ENCODE assay signal across 8 cellular contexts in the genomic region with DNA sequence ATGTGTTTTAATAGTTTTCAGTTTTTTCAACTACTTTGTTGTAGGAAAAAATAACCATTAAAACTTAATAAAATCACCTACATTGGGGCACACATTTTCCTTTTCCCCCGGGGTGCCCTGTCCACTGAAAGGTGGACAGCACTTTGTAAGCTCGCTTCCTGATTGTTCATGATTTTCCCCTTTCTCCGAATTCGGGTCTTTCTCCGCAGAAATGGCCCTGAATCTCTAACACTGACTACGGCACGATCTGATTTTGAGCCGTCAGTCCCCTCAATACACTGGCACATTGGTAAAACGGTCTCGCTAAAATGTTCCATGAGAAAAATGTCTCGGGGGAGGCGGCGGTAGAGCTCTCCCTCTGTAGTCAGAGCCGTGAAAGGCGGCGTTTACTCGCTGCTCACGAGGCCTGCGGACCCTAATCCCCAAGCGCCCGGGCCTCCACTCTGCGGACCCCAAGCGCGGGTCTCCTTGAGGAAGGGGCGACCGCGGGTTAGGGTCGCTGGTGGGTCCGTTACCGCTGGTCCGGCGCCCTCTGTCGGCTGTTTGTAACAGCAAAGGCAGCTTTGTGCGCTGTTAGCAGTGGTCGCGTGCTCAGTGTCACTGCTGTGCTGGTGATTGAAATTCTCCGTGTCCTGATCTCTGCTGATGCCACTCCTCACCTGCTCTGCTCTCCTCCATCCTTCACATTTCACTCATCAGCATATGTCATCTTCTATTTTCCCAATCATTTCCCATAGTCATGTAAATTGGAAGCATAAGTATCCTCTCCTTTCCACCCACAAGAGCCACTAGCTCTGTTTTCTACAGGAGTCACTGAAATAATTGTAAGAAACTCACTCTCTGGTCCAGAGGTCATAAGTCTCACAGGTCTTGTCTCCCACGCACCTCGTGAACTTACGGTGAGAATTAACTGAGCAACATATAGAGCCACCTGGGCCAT. TPM values are rescaled to one million over a fixed set of nuclear protein-coding genes. Genes with fewer than 3 reads are reported as not detected.
DNase-seq lines count a peak whose midpoint lies in the region; ATAC-seq, FAIRE-seq and TF ChIP-seq lines count a peak whose summit lies in the region.

No MANE protein-coding gene starts in this region.

- H3K4me3 ChIP-seq in A549 (peak overlapping the region; percentile 54), iPS-11a (ENCODE audit: low read depth, low read length) (peak overlapping the region; percentile 13), skeletal muscle satellite cell (ENCODE audit: low read length) (peak overlapping the region; percentile 65)

- no peaks in the 10 kb centered on the region for H3K36me3 ChIP-seq in skeletal muscle satellite cell (ENCODE audit: insufficient read depth, low read length)

- CTCF ChIA-PET in A549 (lab: Yijun Ruan, JAX): interaction anchor here (0.6 to 3.8 kb wide), 50 partner anchors 8 to 1461 kb away, joined by 3 to 65 read pairs (median 4); a partner anchor contains a TSS

- TF ChIP-seq RAD21 in A549 (conservative IDR thresholded peaks at IDR 0.05 in 1 of 2, IDR thresholded peaks at IDR 0.05 in 1 of 2): peak; percentile 39 to 71; a peak in 4 of 5 replicates

- WGBS in A549 (ENCODE audit: missing lambda C conversion rate): 4% methylated on average over 37 of the region's 40 CpGs

- no peak for FAIRE-seq in A549 (lab: Jason Lieb, UNC)

- peaks cover 78% of the 10 kb centered on the region for H3K27me3 ChIP-seq in skeletal muscle satellite cell (ENCODE audit: control insufficient read depth, insufficient read depth, low read length)

- H3K4me2 ChIP-seq in A549 (peak overlapping the region; percentile 87), skeletal muscle satellite cell (ENCODE audit: low read length) (peak overlapping the region; percentile 84)

- H3K4me1 ChIP-seq in A549: no peaks in the 10 kb centered on the region
- H3K4me1 ChIP-seq in skeletal muscle satellite cell (ENCODE audit: control insufficient read depth, insufficient read depth, low read length): peaks cover 3% of the 10 kb centered on the region

- TF ChIP-seq EP300 in A549 (IDR thresholded peaks at IDR 0.05): no peak

- TF ChIP-seq CTCF in A549 (IDR thresholded peaks at IDR 0.05): peak; percentile 93

- peak overlapping the region in 1 of 2 experiments; percentile 47; a peak in 2 of 6 replicates for H3K27ac ChIP-seq in A549

- POLR2A ChIA-PET in A549 (lab: Yijun Ruan, JAX): interaction anchor here (1.4 kb wide), 1 partner anchor 60 kb away, joined by 6 read pairs; no protein-coding TSS in a partner anchor

- no peak overlapping the region for H3K9ac ChIP-seq in skeletal muscle satellite cell (ENCODE audit: low read depth, low read length)

- H3K9me3 ChIP-seq in A549 (no peaks in the 10 kb centered on the region), skeletal muscle satellite cell (replicated peaks; ENCODE audit: low read length) (no peaks in the 10 kb centered on the region)

- TF ChIP-seq POLR2A in A549 (IDR thresholded peaks at IDR 0.05; ENCODE audit: low read length): no peak

- peak; percentile 74 to 86 for ATAC-seq in A549
- peak; percentile 70 for ATAC-seq in GM18511 (IDR thresholded peaks at IDR 0.05; ENCODE audit: unreplicated experiment)
- ATAC-seq in HG03066 (IDR thresholded peaks at IDR 0.05; ENCODE audit: low read depth, unreplicated experiment): peak; percentile 69
- peak; percentile 85 for ATAC-seq in SK-N-SH treated with all-trans-retinoic acid at 6 μM for 48 hours

- peak in 1 of 2 experiments; percentile 42 for DNase-seq in A549 (ENCODE audit: low read depth in 1 of 2, low spot score in 1 of 2)
- peak; percentile 2 for DNase-seq in amniotic stem cell (lab: John Stamatoyannopoulos, UW)
- no peak for DNase-seq in NCI-H2171 (lab: John Stamatoyannopoulos, UW)

TF ChIP-seq in A549, 52 proteins besides CTCF, POLR2A, EP300 and RAD21:
- TF ChIP-seq BHLHE40 (IDR thresholded peaks at IDR 0.05; ENCODE audit: low read depth, low read length) (peak; percentile 25; the same call in 1 of the 2 replicates), NFE2L2 (conservative IDR thresholded peaks at IDR 0.05; ENCODE audit: low read length) (no peak), SREBF2 (IDR thresholded peaks at IDR 0.05) (no peak), TP53 (CRISPR knock-in tag; IDR thresholded peaks at IDR 0.05) (no peak), RNF2 (IDR thresholded peaks at IDR 0.05; ENCODE audit: borderline replicate concordance, low read depth) (no peak), SMC3 (IDR thresholded peaks at IDR 0.05) (peak; percentile 90)
TF ChIP-seq in A549: peak in this region for 2.

TF ChIP-seq in SK-N-SH treated with all-trans-retinoic acid at 6 μM for 48 hours, 23 proteins besides CTCF, POLR2A, EP300 and RAD21 (continues in another document):
- TF ChIP-seq ZC3H10 (CRISPR knock-in tag; IDR thresholded peaks at IDR 0.05): no peak
- TF ChIP-seq PPARA (CRISPR knock-in tag; IDR thresholded peaks at IDR 0.05; ENCODE audit: borderline replicate concordance): no peak
- no peak for TF ChIP-seq BACH2 (CRISPR knock-in tag; IDR thresholded peaks at IDR 0.05; ENCODE audit: borderline replicate concordance)
- no peak for TF ChIP-seq ARNTL (CRISPR knock-in tag; IDR thresholded peaks at IDR 0.05; ENCODE audit: borderline replicate concordance, low read depth)
- TF ChIP-seq, protein P1, sequence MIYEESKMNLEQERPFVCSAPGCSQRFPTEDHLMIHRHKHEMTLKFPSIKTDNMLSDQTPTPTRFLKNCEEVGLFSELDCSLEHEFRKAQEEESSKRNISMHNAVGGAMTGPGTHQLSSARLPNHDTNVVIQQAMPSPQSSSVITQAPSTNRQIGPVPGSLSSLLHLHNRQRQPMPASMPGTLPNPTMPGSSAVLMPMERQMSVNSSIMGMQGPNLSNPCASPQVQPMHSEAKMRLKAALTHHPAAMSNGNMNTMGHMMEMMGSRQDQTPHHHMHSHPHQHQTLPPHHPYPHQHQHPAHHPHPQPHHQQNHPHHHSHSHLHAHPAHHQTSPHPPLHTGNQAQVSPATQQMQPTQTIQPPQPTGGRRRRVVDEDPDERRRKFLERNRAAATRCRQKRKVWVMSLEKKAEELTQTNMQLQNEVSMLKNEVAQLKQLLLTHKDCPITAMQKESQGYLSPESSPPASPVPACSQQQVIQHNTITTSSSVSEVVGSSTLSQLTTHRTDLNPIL (CRISPR knock-in tag; IDR thresholded peaks at IDR 0.05; ENCODE audit: low read depth): no peak
- TF ChIP-seq ESRRG (CRISPR knock-in tag; IDR thresholded peaks at IDR 0.05): no peak
- TF ChIP-seq, protein P2, sequence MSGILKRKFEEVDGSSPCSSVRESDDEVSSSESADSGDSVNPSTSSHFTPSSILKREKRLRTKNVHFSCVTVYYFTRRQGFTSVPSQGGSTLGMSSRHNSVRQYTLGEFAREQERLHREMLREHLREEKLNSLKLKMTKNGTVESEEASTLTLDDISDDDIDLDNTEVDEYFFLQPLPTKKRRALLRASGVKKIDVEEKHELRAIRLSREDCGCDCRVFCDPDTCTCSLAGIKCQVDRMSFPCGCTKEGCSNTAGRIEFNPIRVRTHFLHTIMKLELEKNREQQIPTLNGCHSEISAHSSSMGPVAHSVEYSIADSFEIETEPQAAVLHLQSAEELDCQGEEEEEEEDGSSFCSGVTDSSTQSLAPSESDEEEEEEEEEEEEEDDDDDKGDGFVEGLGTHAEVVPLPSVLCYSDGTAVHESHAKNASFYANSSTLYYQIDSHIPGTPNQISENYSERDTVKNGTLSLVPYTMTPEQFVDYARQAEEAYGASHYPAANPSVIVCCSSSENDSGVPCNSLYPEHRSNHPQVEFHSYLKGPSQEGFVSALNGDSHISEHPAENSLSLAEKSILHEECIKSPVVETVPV (CRISPR knock-in tag; IDR thresholded peaks at IDR 0.05): no peak

RNA-seq across cellular contexts. Expression of a gene that starts 10.8 kb away (rescaled TPM):
- polyA plus RNA-seq in A549 (2011; rRNA removed): not detected in 2 replicates
- polyA plus RNA-seq in A549 (2012; cell fraction: cytosol; rRNA removed): not detected in 2 replicates
- not detected in 2 replicates for polyA plus RNA-seq in A549 (2012; cell fraction: nucleus; rRNA removed)
- polyA plus RNA-seq in A549 (2017; fragmentation: RNase III; extraction: RNeasy Plus Mini Kit Qiagen cat#74134 plus additional on column Dnase treatment): not detected in 3 replicates
- polyA minus RNA-seq in A549 (2011; rRNA and poly(A)+ RNA removed): not detected in 2 replicates
- total RNA-seq in skeletal muscle satellite cell (2012; rRNA removed): not detected in 2 replicates

RNA-seq across cellular contexts. Expression of a gene that starts 12.9 kb away (rescaled TPM):
- not detected in 2 replicates for polyA plus RNA-seq in A549 (2011; rRNA removed)
- not detected in 2 replicates for polyA plus RNA-seq in A549 (2012; cell fraction: cytosol; rRNA removed)
- polyA plus RNA-seq in A549 (2012; cell fraction: nucleus; rRNA removed): not detected in 2 replicates
- not detected in 3 replicates for polyA plus RNA-seq in A549 (2017; fragmentation: RNase III; extraction: RNeasy Plus Mini Kit Qiagen cat#74134 plus additional on column Dnase treatment)
- not detected in 2 replicates for polyA minus RNA-seq in A549 (2011; rRNA and poly(A)+ RNA removed)
- total RNA-seq in skeletal muscle satellite cell (2012; rRNA removed): not detected in 2 replicates

RNA-seq across cellular contexts. Expression of a gene that starts 28.2 kb away (rescaled TPM):
- polyA plus RNA-seq in A549 (2011; rRNA removed): not detected in 2 replicates
- polyA plus RNA-seq in A549 (2012; cell fraction: cytosol; rRNA removed): not detected in 2 replicates
- polyA plus RNA-seq in A549 (2012; cell fraction: nucleus; rRNA removed): not detected in 2 replicates
- polyA plus RNA-seq in A549 (2017; fragmentation: RNase III; extraction: RNeasy Plus Mini Kit Qiagen cat#74134 plus additional on column Dnase treatment): not detected in 3 replicates
- polyA minus RNA-seq in A549 (2011; rRNA and poly(A)+ RNA removed): not detected in 2 replicates
- not detected in 2 replicates for total RNA-seq in skeletal muscle satellite cell (2012; rRNA removed)

RNA-seq across cellular contexts. Expression of a gene that starts 44.2 kb away (rescaled TPM):
- polyA plus RNA-seq in A549 (2011; rRNA removed) (not detected in 2 replicates), A549 (2017; fragmentation: RNase III; extraction: RNeasy Plus Mini Kit Qiagen cat#74134 plus additional on column Dnase treatment) (not detected in 3 replicates)
- polyA plus RNA-seq in A549 (2012; cell fraction: cytosol; rRNA removed): not detected in 2 replicates
- polyA plus RNA-seq in A549 (2012; cell fraction: nucleus; rRNA removed): not detected in 2 replicates
- polyA minus RNA-seq in A549 (2011; rRNA and poly(A)+ RNA removed): not detected in 2 replicates
- total RNA-seq in skeletal muscle satellite cell (2012; rRNA removed): not detected in 2 replicates

RNA-seq across cellular contexts. Expression of a gene that starts 45.4 kb away (rescaled TPM):
- polyA plus RNA-seq in A549 (2011; rRNA removed) (not detected in 2 replicates), A549 (2017; fragmentation: RNase III; extraction: RNeasy Plus Mini Kit Qiagen cat#74134 plus additional on column Dnase treatment) (not detected in 3 replicates)
- not detected in 2 replicates for polyA plus RNA-seq in A549 (2012; cell fraction: cytosol; rRNA removed)
- polyA plus RNA-seq in A549 (2012; cell fraction: nucleus; rRNA removed): not detected in 2 replicates
- not detected in 2 replicates for polyA minus RNA-seq in A549 (2011; rRNA and poly(A)+ RNA removed)
- not detected in 2 replicates for total RNA-seq in skeletal muscle satellite cell (2012; rRNA removed)

Comparison
In these comparisons a context has a peak if more than half of its experiments do, and no peak if none do; other contexts are left out.
1. H3K4me3 ChIP-seq: peak in every context shown above with its lines; median percentile 65 in skeletal muscle satellite cell; 54 in A549; 13 in iPS-11a.